In genomic region chr3:107619549-107619948, GRCh38 we compare ENCODE assay signal across 28 cellular contexts.
DNase-seq lines count a peak whose midpoint lies in the region; ATAC-seq, FAIRE-seq and TF ChIP-seq lines count a peak whose summit lies in the region.
"Had no signal": no experiment of that assay in that cellular context is flagged by ENCODE, and none has a peak within 500 bp of the region (broad histone marks: within the 10 kb centered on the region; RNA-seq: fewer than 3 reads in every experiment).

No MANE protein-coding gene starts in this region.

- TF ChIP-seq CTCF in heart left ventricle (IDR thresholded peaks at IDR 0.05), result no peak

- no peaks in the 10 kb centered on the region for H3K27me3 ChIP-seq in heart left ventricle
- H3K27me3 ChIP-seq: BLaER1 had no signal

- peaks cover 16% of the 10 kb centered on the region for H3K4me1 Mint-ChIP-seq in dendritic cell treated with granulocyte-macrophage colony-stimulating factor and Interleukin-4, amounts not matched to agents 40 ng/mL and 50 ng/mL, for 4 days (ENCODE audit: low read depth)

- H3K27ac ChIP-seq in heart left ventricle, result no peak overlapping the region
- H3K27ac ChIP-seq: A549, BLaER1, parathyroid adenoma had no signal

- H3K4me1 ChIP-seq in heart left ventricle, result peaks cover 0 to 23% (median 6%) of the 10 kb centered on the region in 12 donors
- H3K4me1 ChIP-seq: A549, Caco-2 had no signal

- TF ChIP-seq POLR2A in H54 (IDR thresholded peaks at IDR 0.05; ENCODE audit: low read depth, low read length), result no peak
- no peak for TF ChIP-seq POLR2A in heart left ventricle (IDR thresholded peaks at IDR 0.05)

- H3K4me3 Mint-ChIP-seq in dendritic cell treated with granulocyte-macrophage colony-stimulating factor and Interleukin-4, amounts not matched to agents 40 ng/mL and 50 ng/mL, for 4 days, result peak overlapping the region; percentile 10
- H3K4me3 Mint-ChIP-seq: activated CD4-positive, alpha-beta memory T cell treated with anti-CD3 and anti-CD28 coated beads for 36 hours; natural killer cell treated with Interleukin-12 subunit alpha and Interleukin-12 subunit beta and Interleukin-15 and Interleukin-18, amount 100 ng/mL, for 72 hours; T-helper 2 cell treated with Interferon-gamma antibody and Interleukin-4, amounts not matched to agents 5 μg/mL and 100 μg/mL, for 36 hours had no signal

- 84 to 95% (median 92%) methylated on average over 2 of the region's 2 CpGs for WGBS in heart left ventricle, 4 donors

- intact Hi-C loops in dendritic cell treated with granulocyte-macrophage colony-stimulating factor and Interleukin-4, amounts not matched to agents 40 ng/mL and 50 ng/mL, for 4 days (cut with micrococcal nuclease), result no loop called here
- intact Hi-C loops in heart left ventricle (cut with DNase I), result no loop called here

- H3K36me3 Mint-ChIP-seq in dendritic cell treated with granulocyte-macrophage colony-stimulating factor and Interleukin-4, amounts not matched to agents 40 ng/mL and 50 ng/mL, for 4 days (ENCODE audit: low read depth), result no peaks in the 10 kb centered on the region
- H3K36me3 Mint-ChIP-seq: activated CD4-positive, alpha-beta memory T cell treated with anti-CD3 and anti-CD28 coated beads for 36 hours; natural killer cell treated with Interleukin-12 subunit alpha and Interleukin-12 subunit beta and Interleukin-15 and Interleukin-18, amount 100 ng/mL, for 72 hours had no signal

- H3K27ac Mint-ChIP-seq in dendritic cell treated with granulocyte-macrophage colony-stimulating factor and Interleukin-4, amounts not matched to agents 40 ng/mL and 50 ng/mL, for 4 days, result no peak overlapping the region
- H3K27ac Mint-ChIP-seq: activated CD4-positive, alpha-beta memory T cell treated with anti-CD3 and anti-CD28 coated beads for 36 hours; T-helper 2 cell treated with Interferon-gamma antibody and Interleukin-4, amounts not matched to agents 5 μg/mL and 100 μg/mL, for 36 hours had no signal

- no peaks in the 10 kb centered on the region for H3K9me3 ChIP-seq in heart left ventricle
- H3K9me3 ChIP-seq: A549, BLaER1, Caco-2 had no signal

- ATAC-seq in heart left ventricle (no peak), HG03457 (IDR thresholded peaks at IDR 0.05; ENCODE audit: unreplicated experiment) (no peak)
- ATAC-seq: A549; natural killer cell treated with Interleukin-12 subunit alpha and Interleukin-12 subunit beta and Interleukin-15 and Interleukin-18, amount 100 ng/mL, for 72 hours; Panc1; sciatic nerve; SK-N-SH treated with all-trans-retinoic acid at 6 μM for 48 hours had no signal

- H3K27me3 Mint-ChIP-seq in dendritic cell treated with granulocyte-macrophage colony-stimulating factor and Interleukin-4, amounts not matched to agents 40 ng/mL and 50 ng/mL, for 4 days, result no peaks in the 10 kb centered on the region
- H3K27me3 Mint-ChIP-seq: activated CD4-positive, alpha-beta memory T cell treated with anti-CD3 and anti-CD28 coated beads for 36 hours; natural killer cell treated with Interleukin-12 subunit alpha and Interleukin-12 subunit beta and Interleukin-15 and Interleukin-18, amount 100 ng/mL, for 72 hours had no signal

- no peak overlapping the region for H3K4me3 ChIP-seq in heart left ventricle
- H3K4me3 ChIP-seq: A549, BLaER1 had no signal

- peak; percentile 52 for FAIRE-seq in H54 (lab: Jason Lieb, UNC)
- FAIRE-seq: A549 had no signal

- H3K36me3 ChIP-seq in heart left ventricle, result no peaks in the 10 kb centered on the region
- H3K36me3 ChIP-seq: BLaER1 had no signal

- no peaks in the 10 kb centered on the region for H3K9me3 Mint-ChIP-seq in dendritic cell treated with granulocyte-macrophage colony-stimulating factor and Interleukin-4, amounts not matched to agents 40 ng/mL and 50 ng/mL, for 4 days
- H3K9me3 Mint-ChIP-seq: activated CD4-positive, alpha-beta memory T cell treated with anti-CD3 and anti-CD28 coated beads for 36 hours; natural killer cell treated with Interleukin-12 subunit alpha and Interleukin-12 subunit beta and Interleukin-15 and Interleukin-18, amount 100 ng/mL, for 72 hours; T-helper 2 cell treated with Interferon-gamma antibody and Interleukin-4, amounts not matched to agents 5 μg/mL and 100 μg/mL, for 36 hours had no signal

- DNase-seq in A172 (ENCODE audit: low spot score) (peak; percentile 22), H54 (ENCODE audit: insufficient read length, low spot score) (no peak), OCI-M1 (lab: John Stamatoyannopoulos, UW) (peak; percentile 48), heart left ventricle (no peak), putamen (ENCODE audit: low spot score) (no peak), H4 (ENCODE audit: low spot score) (no peak)
- DNase-seq: activated CD4-positive, alpha-beta memory T cell treated with anti-CD3 and anti-CD28 coated beads for 36 hours; activated gamma-delta T cell; Caco-2; cortex of kidney; DMS79 treated with DMSO at 0.1 percent for 48 hours; H7; KBM-7; midbrain; NCI-H1048; NCI-H1930; NCI-H82; substantia nigra had no signal

Comparison
In these comparisons a context has a peak if more than half of its experiments do, and no peak if none do; other contexts are left out.
1. DNase-seq: peak in A172 (single experiment) and OCI-M1 (single experiment); none in H54 (single experiment), heart left ventricle (0 of 5), putamen (single experiment) and H4 (single experiment).